1 cellular context compared by ENCODE assay signal in genomic region chr3:30503431-30503830, GRCh38.
TF ChIP-seq lines count a peak whose summit lies in the region.

No MANE protein-coding gene starts in this region.

TF ChIP-seq in IMR-90, 13 proteins besides CTCF, POLR2A, EP300 and RAD21:
- TF ChIP-seq USF2 (IDR thresholded peaks at IDR 0.05; ENCODE audit: low read depth, low read length) (no peak), BHLHE40 (IDR thresholded peaks at IDR 0.05; ENCODE audit: low read depth, low read length) (no peak), FOS (IDR thresholded peaks at IDR 0.05; ENCODE audit: low read depth, low read length) (no peak), CHD1 (IDR thresholded peaks at IDR 0.05; ENCODE audit: low read depth, low read length) (no peak), RFX5 (IDR thresholded peaks at IDR 0.05; ENCODE audit: low read depth, low read length) (no peak), SMC3 (IDR thresholded peaks at IDR 0.05; ENCODE audit: low read depth, low read length) (no peak), MAZ (IDR thresholded peaks at IDR 0.05; ENCODE audit: borderline replicate concordance, low read depth, low read length) (no peak), ELK1 (IDR thresholded peaks at IDR 0.05; ENCODE audit: borderline replicate concordance, low read depth, low read length) (no peak), MAFK (IDR thresholded peaks at IDR 0.05; ENCODE audit: low read depth, low read length) (no peak), RCOR1 (IDR thresholded peaks at IDR 0.05; ENCODE audit: insufficient replicate concordance, low read length) (no peak), CEBPB (IDR thresholded peaks at IDR 0.05; ENCODE audit: low read depth, low read length) (no peak), NFE2L2 (IDR thresholded peaks at IDR 0.05; ENCODE audit: low read depth, low read length) (no peak), MXI1 (IDR thresholded peaks at IDR 0.05; ENCODE audit: borderline replicate concordance, low read depth, low read length) (no peak)
